In genomic region chr2:58131191-58132011, GRCh38 we compare ENCODE assay signal across 11 cellular contexts.
A peak's percentile ranks its signal among the peaks of the same experiment; 100 is the strongest.
DNase-seq lines count a peak whose midpoint lies in the region; ATAC-seq and FAIRE-seq lines count a peak whose summit lies in the region.
"Had no signal": no experiment of that assay in that cellular context is flagged by ENCODE, and none has a peak within 500 bp of the region (broad histone marks: within the 10 kb centered on the region; RNA-seq: fewer than 3 reads in every experiment).

No MANE protein-coding gene starts in this region.

- H3K4me3 ChIP-seq in HAP-1 = no peak overlapping the region
- H3K4me3 ChIP-seq: skin epidermis had no signal

- peak; percentile 73 for ATAC-seq in left ventricle myocardium superior

- intact Hi-C loops in left ventricle myocardium superior (cut with micrococcal nuclease) = no loop called here

- H3K27ac ChIP-seq in temporal lobe (ENCODE audit: low read depth, low read length) = peak overlapping the region; percentile 34
- H3K27ac ChIP-seq: skin epidermis had no signal

- H3K27me3 ChIP-seq in HAP-1 (ENCODE audit: low read depth) = no peaks in the 10 kb centered on the region

- DNase-seq in NCI-H524 (lab: John Stamatoyannopoulos, UW) (peak; percentile 22 to 39), NCI-H524 treated with DMSO at 0.1 percent for 48 hours (lab: John Stamatoyannopoulos, UW) (no peak), left ventricle myocardium superior (peak; percentile 26), HAP-1 (ENCODE audit: low spot score in 2 of 2) (no peak), NCI-H2196 treated with DMSO at 0.1 percent for 48 hours (lab: John Stamatoyannopoulos, UW; ENCODE audit: unreplicated experiment) (no peak)
- no peak for DNase-seq in activated CD4-positive, CD25-positive, alpha-beta regulatory T cell treated with anti-CD3 and anti-CD28 coated beads, Interleukin-2, amount 50 U/mL, for 72 hours
- DNase-seq: activated CD4-positive, alpha-beta T cell treated with anti-CD3 and anti-CD28 coated beads, Interleukin-2, amount 50 U/mL, for 48 hours; COR-L47 had no signal

- H3K9me3 ChIP-seq in HAP-1 = no peaks in the 10 kb centered on the region

- FAIRE-seq in TTC549 (lab: Jason Lieb, UNC) = peak; percentile 64

- H3K4me1 ChIP-seq in HAP-1 = no peaks in the 10 kb centered on the region

- H3K36me3 ChIP-seq in HAP-1 (replicated peaks) = peaks cover 6% of the 10 kb centered on the region; the same call in 1 of the 2 replicates

- in situ Hi-C loops in HAP-1 (cut with MboI; ENCODE audit: low sequenced_read_pairs) = no loop called here

Comparison
In these comparisons a context has a peak if more than half of its experiments do, and no peak if none do; other contexts are left out.
1. DNase-seq: peak in NCI-H524 (2 of 2) and left ventricle myocardium superior (single experiment); none in NCI-H524 treated with DMSO at 0.1 percent for 48 hours (single experiment), activated CD4-positive, CD25-positive, alpha-beta regulatory T cell treated with anti-CD3 and anti-CD28 coated beads, Interleukin-2, amount 50 U/mL, for 72 hours (single experiment), HAP-1 (0 of 2) and NCI-H2196 treated with DMSO at 0.1 percent for 48 hours (single experiment).